ENCODE assay signal across 8 cellular contexts in the genomic region with DNA sequence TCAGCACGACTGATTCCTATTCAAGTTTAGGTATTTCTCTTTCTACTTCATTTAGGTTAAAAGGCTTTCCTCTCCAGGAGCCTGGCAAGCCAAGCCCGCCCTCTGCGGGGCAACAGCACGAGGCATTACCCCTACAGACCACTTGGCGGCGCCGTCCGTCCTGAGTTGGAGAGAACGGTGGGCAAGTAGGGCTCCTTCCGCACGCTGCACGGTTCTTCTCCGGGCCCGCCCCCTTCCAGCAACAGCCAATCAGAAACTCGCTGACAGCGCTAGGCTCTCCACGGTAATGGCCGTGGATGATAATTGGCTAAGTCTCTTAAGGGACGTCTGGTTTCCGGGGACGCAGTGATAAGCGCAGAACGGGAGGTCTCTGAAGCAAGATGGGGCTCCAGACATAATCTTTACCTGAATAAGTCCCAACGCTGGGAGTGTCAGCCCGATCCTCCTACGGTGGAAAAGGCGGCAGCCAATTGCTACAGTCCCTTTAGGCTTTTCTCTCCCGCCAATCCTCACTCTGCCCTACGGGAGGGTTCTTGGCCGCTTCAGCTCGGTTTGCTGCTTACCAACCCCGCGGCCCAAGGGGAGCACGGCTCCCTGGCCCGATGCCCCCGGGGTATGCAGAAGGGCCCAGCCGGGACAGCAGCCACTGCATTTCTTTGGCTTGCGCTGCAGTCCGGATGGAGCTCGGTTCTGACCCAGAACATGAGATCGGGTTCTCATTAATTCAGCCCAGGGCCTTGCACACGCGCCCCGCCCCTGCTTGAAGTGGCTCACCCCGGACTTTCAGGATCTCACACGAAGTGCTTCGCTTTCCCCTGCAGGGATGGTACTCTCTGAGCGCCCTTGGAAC.
A peak's percentile ranks its signal among the peaks of the same experiment; 100 is the strongest.
DNase-seq lines count a peak whose midpoint lies in the region; ATAC-seq and TF ChIP-seq lines count a peak whose summit lies in the region.

No MANE protein-coding gene starts in this region.

- H3K27ac Mint-ChIP-seq in T-cell (peak overlapping the region; percentile 95 to 97), progenitor cell of endocrine pancreas (peak overlapping the region; percentile 84)

- H3K36me3 Mint-ChIP-seq in T-cell (no peaks in the 10 kb centered on the region), progenitor cell of endocrine pancreas (ENCODE audit: insufficient read depth) (no peaks in the 10 kb centered on the region)

- ATAC-seq in HG02763 (IDR thresholded peaks at IDR 0.05; ENCODE audit: unreplicated experiment) (peak; percentile 100), T-cell (replicated peaks in 1 of 4) (peak; percentile 99)

- H3K9me3 ChIP-seq in left ventricle myocardium inferior (replicated peaks) = no peaks in the 10 kb centered on the region

- H3K4me3 ChIP-seq in left ventricle myocardium inferior = peak overlapping the region; percentile 78
- peak overlapping the region; percentile 56 for H3K4me3 ChIP-seq in urinary bladder (ENCODE audit: low read depth, low read length)

- H3K27me3 Mint-ChIP-seq in T-cell (peaks cover 19 to 27% of the 10 kb centered on the region in 2 donors), progenitor cell of endocrine pancreas (peaks cover 10% of the 10 kb centered on the region)

- intact Hi-C loops in left ventricle myocardium inferior (cut with micrococcal nuclease) = no loop called here

- no peaks in the 10 kb centered on the region for H3K9me3 Mint-ChIP-seq in T-cell
- H3K9me3 Mint-ChIP-seq in progenitor cell of endocrine pancreas (ENCODE audit: low read depth) = no peaks in the 10 kb centered on the region

- H3K27ac ChIP-seq in left ventricle myocardium inferior (replicated peaks) = peak overlapping the region; percentile 79
- H3K27ac ChIP-seq in urinary bladder (ENCODE audit: low read depth) = peak overlapping the region; percentile 30

- TF ChIP-seq CTCF in GM12874 (IDR thresholded peaks at IDR 0.05; ENCODE audit: insufficient read depth, low read depth, low read length) = peak; percentile 95
- peak; percentile 93 for TF ChIP-seq CTCF in left ventricle myocardium inferior (IDR thresholded peaks at IDR 0.05; ENCODE audit: borderline replicate concordance)
- TF ChIP-seq CTCF in progenitor cell of endocrine pancreas (IDR thresholded peaks at IDR 0.05; ENCODE audit: unreplicated experiment) = peak; percentile 99

- CTCF ChIA-PET in T-cell (lab: Charles Lee) = interaction anchor here (0.6 to 2.9 kb wide), 14 partner anchors 10 to 1740 kb away, joined by 3 to 20 read pairs (median 4); no protein-coding TSS in a partner anchor

- POLR2A ChIA-PET in T-cell (lab: Charles Lee) = interaction anchor here (0.7 to 0.8 kb wide), 3 partner anchors 267 to 491 kb away, joined by 3 to 8 read pairs (median 3); no protein-coding TSS in a partner anchor

- H3K4me3 Mint-ChIP-seq in T-cell (peak overlapping the region; percentile 90 to 94 (median 94)), progenitor cell of endocrine pancreas (ENCODE audit: low read depth) (peak overlapping the region; percentile 83)

- DNase-seq in NCI-H1417 treated with DMSO at 0.1 percent for 48 hours (lab: John Stamatoyannopoulos, UW) = peak; percentile 94
- DNase-seq in T-cell = peak; percentile 94 to 99 (median 97)
- peak; percentile 47 to 98 (median 94) for DNase-seq in amygdala (lab: John Stamatoyannopoulos, UW)
- peak; percentile 95 for DNase-seq in left ventricle myocardium inferior
- peak; percentile 93 for DNase-seq in progenitor cell of endocrine pancreas (ENCODE audit: low spot score, unreplicated experiment)

- WGBS in urinary bladder = under 1% methylated on average over 48 of the region's 48 CpGs

- peaks cover 8 to 13% (median 12%) of the 10 kb centered on the region in 3 donors for H3K4me1 Mint-ChIP-seq in T-cell
- peaks cover 4% of the 10 kb centered on the region for H3K4me1 Mint-ChIP-seq in progenitor cell of endocrine pancreas (ENCODE audit: low read depth)

- H3K36me3 ChIP-seq in left ventricle myocardium inferior (no peaks in the 10 kb centered on the region), urinary bladder (ENCODE audit: insufficient read depth) (no peaks in the 10 kb centered on the region)

- peaks cover 10% of the 10 kb centered on the region for H3K27me3 ChIP-seq in left ventricle myocardium inferior (ENCODE audit: low read depth)

- H3K4me1 ChIP-seq in left ventricle myocardium inferior = peaks cover 13% of the 10 kb centered on the region
- no peaks in the 10 kb centered on the region for H3K4me1 ChIP-seq in urinary bladder (ENCODE audit: insufficient read depth)

Comparison
In these comparisons a context has a peak if more than half of its experiments do, and no peak if none do; other contexts are left out.
1. Peak in every context shown above with its lines: DNase-seq, ATAC-seq, H3K4me3 ChIP-seq and H3K27ac ChIP-seq.